ENCODE assay signal across 26 cellular contexts in the genomic region with DNA sequence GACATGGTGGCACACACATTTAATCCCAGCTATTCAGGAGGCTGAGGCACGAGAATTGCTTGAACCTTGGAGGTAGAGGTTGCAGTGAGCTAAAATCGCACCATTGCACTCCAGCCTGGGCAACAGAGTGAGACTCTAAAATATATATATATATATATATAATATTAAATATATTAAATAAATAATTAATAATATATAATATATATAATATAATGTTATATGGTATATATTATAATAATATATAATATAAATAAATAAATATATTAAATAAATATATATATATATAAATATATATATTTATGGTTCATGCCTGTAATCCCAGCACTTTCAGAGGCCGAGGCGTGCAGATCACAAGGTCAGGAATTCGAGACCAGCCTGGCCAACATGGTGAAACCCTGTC. TPM values are rescaled to one million over a fixed set of nuclear protein-coding genes. Genes with fewer than 3 reads are reported as not detected.
DNase-seq lines count a peak whose midpoint lies in the region; ATAC-seq, FAIRE-seq and TF ChIP-seq lines count a peak whose summit lies in the region.
"Had no signal": no experiment of that assay in that cellular context is flagged by ENCODE, and none has a peak within 500 bp of the region (broad histone marks: within the 10 kb centered on the region; RNA-seq: fewer than 3 reads in every experiment).

No MANE protein-coding gene starts in this region.

- no peak overlapping the region for H2AFZ ChIP-seq in PC-3 (ENCODE audit: low read length)

- intact Hi-C loops in posterior vena cava (cut with DNase I) (no loop called here), PC-3 (cut with micrococcal nuclease) (no loop called here), ovary (cut with DNase I) (no loop called here), mucosa of descending colon (cut with DNase I, micrococcal nuclease) (no loop called here)

- TF ChIP-seq CTCF in PC-3 (conservative IDR thresholded peaks at IDR 0.05; ENCODE audit: low read depth, low read length) (no peak), ovary (IDR thresholded peaks at IDR 0.05) (no peak), mucosa of descending colon (IDR thresholded peaks at IDR 0.05) (no peak)

- DNase-seq in posterior vena cava (ENCODE audit: low spot score) (peak; percentile 47), PC-3 (no peak), ovary (no peak), mucosa of descending colon (no peak)
- DNase-seq in stimulated activated naive CD4-positive, alpha-beta T cell (lab: John Stamatoyannopoulos, UW), result no peak
- DNase-seq: 8988T; ACHN; BE2C; C1 segment of cervical spinal cord; CD4-positive, alpha-beta memory T cell; CD4-positive, CD25-positive, alpha-beta regulatory T cell; CD8-positive, alpha-beta memory T cell; COR-L47; DMS 273 treated with DMSO at 0.1 percent for 48 hours; DMS153; DMS53; DMS79; DND-41; EL; GF-D8 had no signal

- H4K20me1 ChIP-seq in PC-3 (ENCODE audit: low read length), result no peaks in the 10 kb centered on the region
- H4K20me1 ChIP-seq: BLaER1 had no signal

- H3K79me2 ChIP-seq in PC-3 (ENCODE audit: low read length), result no peaks in the 10 kb centered on the region

- H3K9me3 ChIP-seq in PC-3 (ENCODE audit: low read length), result no peaks in the 10 kb centered on the region
- peaks cover 0 to 5% of the 10 kb centered on the region in 2 donors for H3K9me3 ChIP-seq in ovary
- H3K9me3 ChIP-seq in mucosa of descending colon, result peaks cover 4% of the 10 kb centered on the region
- H3K9me3 ChIP-seq: BE2C had no signal

- H3K4me3 ChIP-seq in PC-3 (ENCODE audit: low read length), result no peak overlapping the region
- H3K4me3 ChIP-seq in ovary, result no peak overlapping the region
- H3K4me3 ChIP-seq in mucosa of descending colon, result no peak overlapping the region
- H3K4me3 ChIP-seq: BLaER1 had no signal

- ATAC-seq in PC-3 (no peak), mucosa of descending colon (no peak)

- H3K4me1 ChIP-seq in PC-3 (ENCODE audit: insufficient read depth, low read length) (no peaks in the 10 kb centered on the region), ovary (ENCODE audit: insufficient read depth) (no peaks in the 10 kb centered on the region), mucosa of descending colon (ENCODE audit: low read depth) (no peaks in the 10 kb centered on the region)
- H3K4me1 ChIP-seq: BE2C, BLaER1 had no signal

- no peaks in the 10 kb centered on the region for H3K9me2 ChIP-seq in PC-3 (replicated peaks; ENCODE audit: low read length)

- FAIRE-seq in G401.6 (lab: Jason Lieb, UNC), result peak; percentile 53
- peak; percentile 46 for FAIRE-seq in TTC549 (lab: Jason Lieb, UNC)
- FAIRE-seq in colon (lab: Jason Lieb, UNC), result peak; percentile 92
- FAIRE-seq: GM12891, GM19239 had no signal

- 96 to 100% (median 98%) methylated on average over 5 of the region's 5 CpGs for WGBS in ovary, 3 donors

- CTCF ChIA-PET in PC-3 (lab: Charles Lee), result no interaction called here

- no peak for TF ChIP-seq POLR2A in ovary (IDR thresholded peaks at IDR 0.05)

- H3K27me3 ChIP-seq in PC-3 (ENCODE audit: low read length) (no peaks in the 10 kb centered on the region), ovary (no peaks in the 10 kb centered on the region)
- H3K27me3 ChIP-seq: BE2C, BLaER1 had no signal

- no peak overlapping the region for H3K9ac ChIP-seq in PC-3 (ENCODE audit: low read length)
- H3K9ac ChIP-seq: BLaER1 had no signal

- BruUV-seq in PC-3 (replicated peaks; lab: Mats Ljungman, UMichigan), result no TSS peak

- H3K27ac ChIP-seq in PC-3 (ENCODE audit: low read length), result no peak overlapping the region
- H3K27ac ChIP-seq in ovary, result no peak overlapping the region
- H3K27ac ChIP-seq: BLaER1 had no signal

- no peak for TF ChIP-seq EP300 in ovary (IDR thresholded peaks at IDR 0.05)

- H3K4me2 ChIP-seq in PC-3 (ENCODE audit: low read length), result no peak overlapping the region
- H3K4me2 ChIP-seq: BLaER1 had no signal

- POLR2A ChIA-PET in PC-3 (lab: Charles Lee; ENCODE audit: unreplicated experiment), result no interaction called here

- peaks cover 16% of the 10 kb centered on the region; the same call in 1 of the 2 replicates for H3K36me3 ChIP-seq in PC-3 (ENCODE audit: low read depth, low read length)
- no peaks in the 10 kb centered on the region for H3K36me3 ChIP-seq in ovary
- no peaks in the 10 kb centered on the region for H3K36me3 ChIP-seq in mucosa of descending colon (ENCODE audit: low read depth)

- H3F3A ChIP-seq in PC-3 (ENCODE audit: low read length, unreplicated experiment), result no peaks in the 10 kb centered on the region

RNA-seq across cellular contexts. Expression of a gene that starts 33.9 kb away (rescaled TPM):
- total RNA-seq in posterior vena cava (10 to 100 TPM in 1 of 2 donors, 1 to 10 TPM in 1; 9.4 to 12.5 TPM), PC-3 (2014; rRNA removed) (1.1 and 1.9 TPM in 2 replicates), ovary (1 to 10 TPM; 2.5 to 7.5 (median 3.0) TPM), mucosa of descending colon (100 to 1,000 TPM in 1 of 3 donors, 10 to 100 TPM in 2; 40.3 to 115 (median 67.2) TPM)
- 1 to 10 TPM; 3.7 to 7.8 TPM for polyA plus RNA-seq in ovary

RNA-seq across cellular contexts. Expression of a gene that starts 34.7 kb away (rescaled TPM):
- total RNA-seq in posterior vena cava (100 to 1,000 TPM in 1 of 2 donors, 10 to 100 TPM in 1; 99.6 to 121 TPM), PC-3 (2014; rRNA removed) (40.5 and 77.5 TPM in 2 replicates), ovary (100 to 1,000 TPM in 5 of 7 donors, 10 to 100 TPM in 2; 38.9 to 173 (median 114) TPM), mucosa of descending colon (100 to 1,000 TPM in 2 of 3 donors, 10 to 100 TPM in 1; 87.4 to 135 (median 102) TPM)
- polyA plus RNA-seq in ovary, result 100 to 1,000 TPM; 173 to 337 TPM

RNA-seq across cellular contexts. Expression of a gene that starts 40.5 kb away (rescaled TPM):
- total RNA-seq in posterior vena cava, result 10 to 100 TPM; 27.0 to 31.6 TPM
- 18.2 and 18.3 TPM in 2 replicates for total RNA-seq in PC-3 (2014; rRNA removed)
- total RNA-seq in ovary, result 10 to 100 TPM; 21.1 to 36.4 (median 29.8) TPM
- 10 to 100 TPM; 11.1 to 18.3 TPM for polyA plus RNA-seq in ovary
- total RNA-seq in mucosa of descending colon, result 10 to 100 TPM; 20.5 to 28.3 (median 26.1) TPM
